ENCODE assay signal across 1 cellular context in genomic region chr7:138431517-138431916, GRCh38.
TF ChIP-seq lines count a peak whose summit lies in the region.

No MANE protein-coding gene starts in this region.

TF ChIP-seq in K562, 482 proteins besides CTCF, POLR2A, EP300 and RAD21 (continued from another document and continues in another):
- TF ChIP-seq ZHX1 (conservative IDR thresholded peaks at IDR 0.05; ENCODE audit: low read length) (no peak), HMGN3 (IDR thresholded peaks at IDR 0.05; ENCODE audit: borderline replicate concordance, extremely low read depth, insufficient read length, low read depth, low read length) (no peak), GTF2E2 (tag; IDR thresholded peaks at IDR 0.05) (no peak), SIN3B (IDR thresholded peaks at IDR 0.05; ENCODE audit: low read depth) (no peak), PML (IDR thresholded peaks at IDR 0.05; ENCODE audit: low read length) (no peak), RBM17 (IDR thresholded peaks at IDR 0.05; ENCODE audit: borderline replicate concordance, low read depth, low read length) (no peak), BRCA1 (IDR thresholded peaks at IDR 0.05) (no peak), BRCA1 (CRISPR knock-in tag; IDR thresholded peaks at IDR 0.05) (no peak), AFF4 (CRISPR knock-in tag; IDR thresholded peaks at IDR 0.05) (no peak), HDAC3 (IDR thresholded peaks at IDR 0.05; ENCODE audit: borderline replicate concordance, partially characterized antibody) (no peak), KDM2B (CRISPR knock-in tag; IDR thresholded peaks at IDR 0.05) (no peak), ZNF655 (CRISPR knock-in tag; IDR thresholded peaks at IDR 0.05) (no peak), BRD9 (IDR thresholded peaks at IDR 0.05; ENCODE audit: low read depth, partially characterized antibody) (no peak), THAP12 (CRISPR knock-in tag; IDR thresholded peaks at IDR 0.05) (no peak), WHSC1 (IDR thresholded peaks at IDR 0.05; ENCODE audit: low read length) (no peak), ZBTB49 (CRISPR knock-in tag; IDR thresholded peaks at IDR 0.05; ENCODE audit: borderline replicate concordance) (no peak), TAF9B (IDR thresholded peaks at IDR 0.05; ENCODE audit: partially characterized antibody) (no peak), ZNF217 (CRISPR knock-in tag; IDR thresholded peaks at IDR 0.05) (no peak), CC2D1A (IDR thresholded peaks at IDR 0.05) (no peak), MCM7 (IDR thresholded peaks at IDR 0.05) (no peak), ZNF766 (CRISPR knock-in tag; conservative IDR thresholded peaks at IDR 0.05) (no peak), NCOA1 (IDR thresholded peaks at IDR 0.05; ENCODE audit: low read depth) (no peak), ZNF695 (CRISPR knock-in tag; IDR thresholded peaks at IDR 0.05) (no peak), ZNF253 (CRISPR knock-in tag; conservative IDR thresholded peaks at IDR 0.05) (no peak), ZNF778 (CRISPR knock-in tag; IDR thresholded peaks at IDR 0.05) (no peak), ZNF592 (IDR thresholded peaks at IDR 0.05) (peak; percentile 91), E2F6 (IDR thresholded peaks at IDR 0.05; ENCODE audit: borderline replicate concordance in 1 of 2, extremely low read depth in 1 of 2, insufficient read depth in 1 of 2, insufficient read length in 1 of 2, low read depth in 1 of 2, low read length in 1 of 2, poor library complexity in 1 of 2, severe bottlenecking in 1 of 2) (no peak), CREB3 (tag; conservative IDR thresholded peaks at IDR 0.05; ENCODE audit: low read depth) (no peak), ZNF316 (IDR thresholded peaks at IDR 0.05) (no peak), MNT (conservative IDR thresholded peaks at IDR 0.05) (no peak), STAT5B (CRISPR knock-in tag; IDR thresholded peaks at IDR 0.05) (no peak), RFX5 (IDR thresholded peaks at IDR 0.05; ENCODE audit: low read depth, low read length) (no peak), HIVEP1 (CRISPR knock-in tag; IDR thresholded peaks at IDR 0.05) (no peak), ZNF274 (IDR thresholded peaks at IDR 0.05; ENCODE audit: borderline replicate concordance, low read depth, low read length) (no peak), DLX4 (CRISPR knock-in tag; IDR thresholded peaks at IDR 0.05) (no peak), ZNF165 (CRISPR knock-in tag; IDR thresholded peaks at IDR 0.05; ENCODE audit: borderline replicate concordance) (no peak), IFI16 (CRISPR knock-in tag; IDR thresholded peaks at IDR 0.05) (peak; percentile 73; the same call in 1 of the 2 replicates), E2F5 (CRISPR knock-in tag; IDR thresholded peaks at IDR 0.05) (no peak), RBM14 (IDR thresholded peaks at IDR 0.05; ENCODE audit: borderline replicate concordance, insufficient read depth, low read depth, low read length) (no peak)
